20 cellular contexts compared by ENCODE assay signal in genomic region chr18:33532978-33533377, GRCh38. TPM values are rescaled to one million over a fixed set of nuclear protein-coding genes. Genes with fewer than 3 reads are reported as not detected.
A peak's percentile ranks its signal among the peaks of the same experiment; 100 is the strongest.
DNase-seq lines count a peak whose midpoint lies in the region; ATAC-seq, FAIRE-seq and TF ChIP-seq lines count a peak whose summit lies in the region.
"Had no signal": no experiment of that assay in that cellular context is flagged by ENCODE, and none has a peak within 500 bp of the region (broad histone marks: within the 10 kb centered on the region; RNA-seq: fewer than 3 reads in every experiment).

No MANE protein-coding gene starts in this region.

- peak; percentile 10 for DNase-seq in LNCaP clone FGC (ENCODE audit: low read depth)
- DNase-seq in hepatocyte (ENCODE audit: low spot score), result peak; percentile 18
- DNase-seq in small intestine, result peak; percentile 89
- DNase-seq in GM10248 (ENCODE audit: extremely low spot score), result no peak
- DNase-seq in osteoblast (ENCODE audit: insufficient read length, low spot score, missing footprints), result no peak
- DNase-seq in C1 segment of cervical spinal cord (lab: John Stamatoyannopoulos, UW), result no peak
- DNase-seq: 8988T; Calu3; CD8-positive, alpha-beta T cell; DMS79 treated with DMSO at 0.1 percent for 48 hours; HCEC 1CT had no signal

- 57% methylated on average over 1 of the region's 1 CpG for WGBS in hepatocyte (ENCODE audit: low lambda C conversion rate, missing lambda C conversion rate)
- WGBS in liver, result 36% methylated on average over 1 of the region's 1 CpG
- 14 to 61% (median 19%) methylated on average over 1 of the region's 1 CpG for WGBS in small intestine, 3 donors

- H3K4me2 ChIP-seq in hepatocyte (no peak overlapping the region), osteoblast (ENCODE audit: insufficient read depth, low read length) (no peak overlapping the region)
- H3K4me2 ChIP-seq: BLaER1, GM23338 had no signal

- H2AFZ ChIP-seq in hepatocyte, result no peak overlapping the region
- no peak overlapping the region for H2AFZ ChIP-seq in osteoblast (ENCODE audit: low read length)
- H2AFZ ChIP-seq: GM23338 had no signal

- H3K4me1 ChIP-seq in hepatocyte (ENCODE audit: insufficient read depth) (no peaks in the 10 kb centered on the region), liver (ENCODE audit: control insufficient read depth in 4 of 4, insufficient read depth in 4 of 4, low read length in 3 of 4) (peaks cover 0 to 13% (median 1%) of the 10 kb centered on the region in 4 donors), small intestine (ENCODE audit: control insufficient read depth in 2 of 2, insufficient read depth in 1 of 2, low read depth in 1 of 2, low read length in 1 of 2) (no peaks in the 10 kb centered on the region), osteoblast (ENCODE audit: insufficient read depth, low read length) (no peaks in the 10 kb centered on the region)
- H3K4me1 ChIP-seq: BLaER1 had no signal

- CTCF ChIA-PET in GM10248 (lab: Yijun Ruan, JAX), result interaction anchor here (1.1 kb wide), 1 partner anchor 9 kb away, joined by 3 read pairs; no protein-coding TSS in a partner anchor

- no peaks in the 10 kb centered on the region for H3K27me3 ChIP-seq in hepatocyte
- no peaks in the 10 kb centered on the region for H3K27me3 ChIP-seq in liver (ENCODE audit: control insufficient read depth in 4 of 4, insufficient read depth in 4 of 4, low read length in 3 of 4)
- H3K27me3 ChIP-seq in small intestine (ENCODE audit: control insufficient read depth in 2 of 2, insufficient read depth in 2 of 2, low read length in 2 of 2), result no peaks in the 10 kb centered on the region
- H3K27me3 ChIP-seq in osteoblast (ENCODE audit: insufficient read depth, low read length), result no peaks in the 10 kb centered on the region
- H3K27me3 ChIP-seq: BLaER1 had no signal

- TF ChIP-seq CTCF in LNCaP clone FGC (IDR thresholded peaks at IDR 0.05; ENCODE audit: control insufficient read depth, extremely low read depth, insufficient read depth), result no peak
- TF ChIP-seq CTCF in hepatocyte (IDR thresholded peaks at IDR 0.05; ENCODE audit: poor library complexity), result no peak
- no peak for TF ChIP-seq CTCF in liver (IDR thresholded peaks at IDR 0.05; ENCODE audit: low read depth, low read length, missing input control)
- TF ChIP-seq CTCF in GM10248 (IDR thresholded peaks at IDR 0.05; ENCODE audit: control extremely low read depth, extremely low read depth, low read depth, missing control alignments), result no peak
- TF ChIP-seq CTCF in osteoblast (IDR thresholded peaks at IDR 0.05; ENCODE audit: extremely low read depth, low read depth, low read length), result no peak

- H3K9me3 ChIP-seq in hepatocyte (ENCODE audit: low read depth) (no peaks in the 10 kb centered on the region), liver (ENCODE audit: control insufficient read depth in 4 of 4, low read length in 3 of 4) (no peaks in the 10 kb centered on the region), small intestine (ENCODE audit: control insufficient read depth, low read depth) (no peaks in the 10 kb centered on the region), osteoblast (ENCODE audit: low read depth, low read length) (peaks cover 3% of the 10 kb centered on the region)
- H3K9me3 ChIP-seq: BLaER1 had no signal

- H3K27ac ChIP-seq in hepatocyte (no peak overlapping the region), liver (ENCODE audit: low read depth in 1 of 2, low read length in 2 of 2) (peak overlapping the region; percentile 40 to 59), small intestine (ENCODE audit: low read depth in 1 of 2, low read length in 1 of 2) (no peak overlapping the region), osteoblast (ENCODE audit: low read depth, low read length) (no peak overlapping the region)
- H3K27ac ChIP-seq: BLaER1 had no signal

- TF ChIP-seq RAD21 in liver (IDR thresholded peaks at IDR 0.05), result peak; percentile 33 to 42

- POLR2A ChIA-PET in GM10248 (lab: Yijun Ruan, JAX), result no interaction called here

- ATAC-seq in HG02973 (IDR thresholded peaks at IDR 0.05; ENCODE audit: unreplicated experiment), result no peak
- ATAC-seq: CD8-positive, alpha-beta T cell; GM23338 had no signal

- no peaks in the 10 kb centered on the region for H3K9me2 ChIP-seq in hepatocyte (replicated peaks; ENCODE audit: insufficient read depth)

- H3K36me3 ChIP-seq in hepatocyte (replicated peaks; ENCODE audit: insufficient read depth, low read depth), result no peaks in the 10 kb centered on the region
- no peaks in the 10 kb centered on the region for H3K36me3 ChIP-seq in liver (ENCODE audit: control insufficient read depth in 4 of 4, insufficient read depth in 3 of 4, low read depth in 1 of 4, low read length in 3 of 4)
- no peaks in the 10 kb centered on the region for H3K36me3 ChIP-seq in small intestine (ENCODE audit: control insufficient read depth in 2 of 2, insufficient read depth in 2 of 2, low read length in 2 of 2)
- H3K36me3 ChIP-seq in osteoblast (ENCODE audit: insufficient read depth, low read length), result no peaks in the 10 kb centered on the region
- H3K36me3 ChIP-seq: BLaER1 had no signal

- H3K4me3 ChIP-seq in LNCaP clone FGC (ENCODE audit: low read depth, low read length) (no peak overlapping the region), hepatocyte (no peak overlapping the region), liver (ENCODE audit: low read depth in 1 of 3, low read length in 3 of 3) (no peak overlapping the region), small intestine (ENCODE audit: low read depth in 1 of 2, low read length in 2 of 2) (no peak overlapping the region), osteoblast (ENCODE audit: insufficient read depth, low read length) (no peak overlapping the region)
- H3K4me3 ChIP-seq: BLaER1, GM23338 had no signal

- H3K79me2 ChIP-seq in hepatocyte (no peaks in the 10 kb centered on the region), osteoblast (ENCODE audit: insufficient read depth, low read length) (no peaks in the 10 kb centered on the region)

- H4K20me1 ChIP-seq in hepatocyte (ENCODE audit: insufficient read depth, poor library complexity, severe bottlenecking), result no peaks in the 10 kb centered on the region
- H4K20me1 ChIP-seq in osteoblast (ENCODE audit: insufficient read depth, low read length), result no peaks in the 10 kb centered on the region
- H4K20me1 ChIP-seq: BLaER1 had no signal

- no peak for FAIRE-seq in small intestine (lab: Jason Lieb, UNC)
- FAIRE-seq: GM12891, GM19239, H54, HTR-8/SVneo had no signal

- H3K9ac ChIP-seq in liver (ENCODE audit: low read depth in 1 of 2, low read length in 2 of 2), result no peak overlapping the region
- H3K9ac ChIP-seq: BLaER1 had no signal

TF ChIP-seq in liver, 16 proteins besides CTCF, POLR2A, EP300 and RAD21 (continues in another document):
- TF ChIP-seq NR2F2 (IDR thresholded peaks at IDR 0.05), result no peak
- peak; percentile 61 for TF ChIP-seq ZBTB33 (IDR thresholded peaks at IDR 0.05)
- TF ChIP-seq HNF4G (IDR thresholded peaks at IDR 0.05), result peak; percentile 77
- TF ChIP-seq MAX (IDR thresholded peaks at IDR 0.05), result peak; percentile 67
- peak; percentile 70 for TF ChIP-seq FOXA2 (IDR thresholded peaks at IDR 0.05)
- TF ChIP-seq REST (IDR thresholded peaks at IDR 0.05), result peak; percentile 37
- TF ChIP-seq JUND (IDR thresholded peaks at IDR 0.05), result peak; percentile 56 to 69
- TF ChIP-seq HNF4A (conservative IDR thresholded peaks at IDR 0.05), result peak; percentile 95 to 98
- peak; percentile 80 for TF ChIP-seq SP1 (IDR thresholded peaks at IDR 0.05)
- peak; percentile 50 for TF ChIP-seq YY1 (IDR thresholded peaks at IDR 0.05)

RNA-seq across cellular contexts. Expression of gene ASXL3, which starts 45.0 kb away (rescaled TPM):
- total RNA-seq in hepatocyte (6.9 and 8.7 TPM in 2 replicates), liver (1 to 10 TPM in 1 of 2 donors, under 1 TPM in 1; 0.19 to 1.3 TPM), osteoblast (not detected in 2 replicates)
- polyA plus RNA-seq in hepatocyte (1.4 and 2.7 TPM in 2 replicates), liver (under 1 TPM; 0.36 to 0.42 TPM), small intestine (under 1 TPM; under 0.01 to 0.22 (median 0.09) TPM)
- total RNA-seq: CD8-positive, alpha-beta T cell; G401 had no signal

Comparison
In these comparisons a context has a peak if more than half of its experiments do, and no peak if none do; other contexts are left out.
1. DNase-seq: peak in LNCaP clone FGC (single experiment), hepatocyte (single experiment) and small intestine (single experiment); none in GM10248 (single experiment), osteoblast (single experiment) and C1 segment of cervical spinal cord (0 of 14).
2. H3K27ac ChIP-seq: peak in liver (2 of 2); none in hepatocyte (single experiment), small intestine (0 of 2) and osteoblast (single experiment).